ENCODE assay signal across 13 cellular contexts in the genomic region with DNA sequence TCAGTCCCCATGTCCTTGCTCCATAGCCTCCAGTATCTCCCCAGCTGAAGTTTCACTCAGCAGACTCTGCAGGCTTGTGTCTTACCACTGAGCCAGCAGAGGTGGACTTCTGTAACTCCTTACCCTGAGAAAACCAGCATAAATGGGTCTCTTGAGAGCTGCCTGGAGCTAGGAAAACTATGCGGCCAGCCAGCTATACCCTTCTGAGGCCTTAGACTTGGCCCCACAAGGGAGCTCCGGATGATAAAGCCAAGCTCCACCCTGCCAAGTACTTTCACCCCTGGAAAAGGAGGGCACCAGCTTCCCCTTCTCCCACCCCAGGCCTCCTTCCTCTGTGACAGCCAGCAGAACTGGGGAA. TPM values are rescaled to one million over a fixed set of nuclear protein-coding genes. Genes with fewer than 3 reads are reported as not detected.
DNase-seq lines count a peak whose midpoint lies in the region; ATAC-seq and TF ChIP-seq lines count a peak whose summit lies in the region.
"Had no signal": no experiment of that assay in that cellular context is flagged by ENCODE, and none has a peak within 500 bp of the region (broad histone marks: within the 10 kb centered on the region; RNA-seq: fewer than 3 reads in every experiment).

No MANE protein-coding gene starts in this region.

- H3K27ac Mint-ChIP-seq in CD4-positive, CD25-positive, alpha-beta regulatory T cell: peak overlapping the region; percentile 84 to 96 (median 96)

- WGBS in trophoblast cell (ENCODE audit: extremely low coverage, insufficient coverage, insufficient read length): no CpG with 5 or more reads among the region's 2 CpGs

- no peak overlapping the region for H2BK12ac ChIP-seq in trophoblast cell (ENCODE audit: low read length)

- H2AK5ac ChIP-seq in trophoblast cell (ENCODE audit: low read length): no peak overlapping the region

- no peak overlapping the region for H2BK120ac ChIP-seq in trophoblast cell (ENCODE audit: insufficient read depth, low read length, poor library complexity)

- H3K14ac ChIP-seq in trophoblast cell (ENCODE audit: low read length): no peak overlapping the region

- H3K4me3 Mint-ChIP-seq in CD4-positive, CD25-positive, alpha-beta regulatory T cell: peak overlapping the region in 2 of 4 donors; percentile 40 to 62

- no peaks in the 10 kb centered on the region for H3K79me1 ChIP-seq in trophoblast cell (ENCODE audit: low read length)

- no peak overlapping the region for H4K91ac ChIP-seq in trophoblast cell (ENCODE audit: low read depth, low read length)

- H3K9me3 ChIP-seq in CD4-positive, CD25-positive, alpha-beta regulatory T cell (ENCODE audit: control insufficient read depth in 2 of 2, low read length in 2 of 2): no peaks in the 10 kb centered on the region
- no peaks in the 10 kb centered on the region for H3K9me3 ChIP-seq in MM.1S (replicated peaks; ENCODE audit: insufficient read depth, low read length)
- no peaks in the 10 kb centered on the region for H3K9me3 ChIP-seq in duodenal mucosa (ENCODE audit: control insufficient read depth in 1 of 2, low read length in 2 of 2)
- H3K9me3 ChIP-seq in trophoblast cell (ENCODE audit: insufficient read depth, low read depth, low read length): peaks cover 2% of the 10 kb centered on the region
- H3K9me3 ChIP-seq: MG63 had no signal

- TF ChIP-seq CTCF in MM.1S (IDR thresholded peaks at IDR 0.05; ENCODE audit: low read length): no peak
- TF ChIP-seq CTCF in GM20000 (IDR thresholded peaks at IDR 0.05; ENCODE audit: extremely low read depth, missing control alignments): no peak

- 0 out of 2 replicates have a peak overlapping the region, but pooled peaks have one; percentile 1 for H3K4me2 ChIP-seq in MM.1S (ENCODE audit: low read depth, low read length)
- H3K4me2 ChIP-seq in trophoblast cell (ENCODE audit: low read length): no peak overlapping the region

- H3K4me1 Mint-ChIP-seq in CD4-positive, CD25-positive, alpha-beta regulatory T cell: peaks cover 17 to 90% (median 66%) of the 10 kb centered on the region in 4 donors

- peaks cover 21% of the 10 kb centered on the region for H3K27me3 Mint-ChIP-seq in CD4-positive, CD25-positive, alpha-beta regulatory T cell

- DNase-seq in CD4-positive, CD25-positive, alpha-beta regulatory T cell: no peak
- DNase-seq in MM.1S: no peak
- DNase-seq in trophoblast cell: peak; percentile 40 to 51
- no peak for DNase-seq in kidney tubule cell (ENCODE audit: low spot score)
- DNase-seq in GM20000 (ENCODE audit: low spot score): no peak
- DNase-seq: central memory CD4-positive, alpha-beta T cell; MG63; NCI-H446 treated with DMSO at 0.1 percent for 48 hours; stimulated activated CD8-positive, alpha-beta memory T cell treated with anti-CD3 and anti-CD28 coated beads, Interleukin-4, amount 100 ng/mL, for 48 hours; T1000 had no signal

- H3K36me3 Mint-ChIP-seq in CD4-positive, CD25-positive, alpha-beta regulatory T cell: peaks cover 8% of the 10 kb centered on the region

- H3K79me2 ChIP-seq in MM.1S (ENCODE audit: low read length) (peaks cover 18% of the 10 kb centered on the region), trophoblast cell (ENCODE audit: control insufficient read depth, insufficient read depth, low read length, poor library complexity) (no peaks in the 10 kb centered on the region)

- H3K23ac ChIP-seq in trophoblast cell (ENCODE audit: low read length): no peak overlapping the region

- H3K36me3 ChIP-seq in CD4-positive, CD25-positive, alpha-beta regulatory T cell (ENCODE audit: control insufficient read depth, insufficient read depth, low read length): peaks cover 17% of the 10 kb centered on the region
- H3K36me3 ChIP-seq in MM.1S (replicated peaks; ENCODE audit: insufficient read depth, low read length) (peaks cover 4% of the 10 kb centered on the region), duodenal mucosa (ENCODE audit: control insufficient read depth in 1 of 2, insufficient read depth in 2 of 2, low read length in 2 of 2) (peaks cover 6 to 19% of the 10 kb centered on the region in 2 donors), trophoblast cell (ENCODE audit: control insufficient read depth in 1 of 2, insufficient read depth in 2 of 2, low read length in 2 of 2) (peaks cover 1 to 5% of the 10 kb centered on the region in 2 experiments)

- no peaks in the 10 kb centered on the region for H3K9me2 ChIP-seq in MM.1S (replicated peaks; ENCODE audit: insufficient read depth, low read length)

- no peak overlapping the region for H2AFZ ChIP-seq in MM.1S (ENCODE audit: low read length)
- no peak overlapping the region for H2AFZ ChIP-seq in trophoblast cell (ENCODE audit: insufficient read depth, low read length, poor library complexity)

- H3K4me1 ChIP-seq in CD4-positive, CD25-positive, alpha-beta regulatory T cell (ENCODE audit: control insufficient read depth, insufficient read depth, low read length, poor library complexity, severe bottlenecking): peaks cover 67% of the 10 kb centered on the region
- H3K4me1 ChIP-seq in MM.1S (ENCODE audit: low read length): peaks cover 55% of the 10 kb centered on the region
- H3K4me1 ChIP-seq in duodenal mucosa (ENCODE audit: control insufficient read depth in 1 of 2, insufficient read depth in 2 of 2, low read length in 2 of 2): peaks cover 64 to 73% of the 10 kb centered on the region in 2 donors
- H3K4me1 ChIP-seq in trophoblast cell (ENCODE audit: control insufficient read depth in 1 of 2, insufficient read depth in 2 of 2, low read length in 2 of 2): peaks cover 13 to 17% of the 10 kb centered on the region in 2 experiments

- H3K27me3 ChIP-seq in CD4-positive, CD25-positive, alpha-beta regulatory T cell (ENCODE audit: control insufficient read depth, insufficient read depth, low read length): no peaks in the 10 kb centered on the region
- H3K27me3 ChIP-seq in MM.1S (replicated peaks; ENCODE audit: insufficient read depth, low read length) (no peaks in the 10 kb centered on the region), duodenal mucosa (ENCODE audit: control insufficient read depth in 1 of 2, insufficient read depth in 2 of 2, low read length in 2 of 2) (no peaks in the 10 kb centered on the region), trophoblast cell (ENCODE audit: insufficient read depth, low read length) (no peaks in the 10 kb centered on the region)
- H3K27me3 ChIP-seq: MG63 had no signal

- no peaks in the 10 kb centered on the region for H3K9me3 Mint-ChIP-seq in CD4-positive, CD25-positive, alpha-beta regulatory T cell

- peaks cover 55% of the 10 kb centered on the region for H3F3A ChIP-seq in MM.1S (ENCODE audit: insufficient read depth, low read length)

- H3K18ac ChIP-seq in trophoblast cell (ENCODE audit: low read length): no peak overlapping the region

- H3K9ac ChIP-seq in MM.1S (ENCODE audit: low read length): no peak overlapping the region
- H3K9ac ChIP-seq in duodenal mucosa (ENCODE audit: low read depth in 1 of 2, low read length in 2 of 2): peak overlapping the region; percentile 12 to 63
- H3K9ac ChIP-seq in trophoblast cell (ENCODE audit: low read length): no peak overlapping the region

- peak in 1 of 2 donors; percentile 4 for ATAC-seq in CD4-positive, CD25-positive, alpha-beta regulatory T cell (ENCODE audit: low read depth in 2 of 2)
- ATAC-seq in HG03521 (IDR thresholded peaks at IDR 0.05; ENCODE audit: unreplicated experiment) (no peak), GM19452 (IDR thresholded peaks at IDR 0.05; ENCODE audit: unreplicated experiment) (no peak)

- H4K20me1 ChIP-seq in MM.1S (ENCODE audit: insufficient read depth, low read length): no peaks in the 10 kb centered on the region

- no peak overlapping the region for H4K8ac ChIP-seq in trophoblast cell (ENCODE audit: low read depth, low read length)

- H3K27ac ChIP-seq in CD4-positive, CD25-positive, alpha-beta regulatory T cell (ENCODE audit: insufficient read depth, low read length, poor library complexity, severe bottlenecking): peak overlapping the region; percentile 59
- H3K27ac ChIP-seq in MM.1S (ENCODE audit: low read length) (peak overlapping the region; percentile 60; the same call in 1 of the 2 replicates), duodenal mucosa (ENCODE audit: low read depth, low read length) (peak overlapping the region; percentile 22), trophoblast cell (ENCODE audit: low read depth, low read length) (no peak overlapping the region)

- no peak overlapping the region for H3K4me3 ChIP-seq in CD4-positive, CD25-positive, alpha-beta regulatory T cell (ENCODE audit: low read depth, low read length)
- H3K4me3 ChIP-seq in MM.1S (ENCODE audit: low read length): no peak overlapping the region
- H3K4me3 ChIP-seq in duodenal mucosa (ENCODE audit: low read depth in 1 of 2, low read length in 2 of 2): no peak overlapping the region
- no peak overlapping the region for H3K4me3 ChIP-seq in trophoblast cell (ENCODE audit: low read depth, low read length)
- H3K4me3 ChIP-seq: MG63 had no signal

- H4K12ac ChIP-seq in trophoblast cell (ENCODE audit: low read depth, low read length): no peak overlapping the region

- H2BK5ac ChIP-seq in trophoblast cell (ENCODE audit: low read depth, low read length, poor library complexity): no peak overlapping the region

- H3K4ac ChIP-seq in trophoblast cell (ENCODE audit: low read depth, low read length): no peak overlapping the region

RNA-seq across cellular contexts. Expression of gene IRF1, which starts 12.1 kb away (rescaled TPM):
- 924 TPM for total RNA-seq in CD4-positive, CD25-positive, alpha-beta regulatory T cell
- 100 to 1,000 TPM; 160 to 202 (median 190) TPM for polyA plus RNA-seq in CD4-positive, CD25-positive, alpha-beta regulatory T cell
- 2.7 and 3.3 TPM in 2 replicates for polyA plus RNA-seq in trophoblast cell (2013)

Comparison
In these comparisons a context has a peak if more than half of its experiments do, and no peak if none do; other contexts are left out.
1. DNase-seq: peak in trophoblast cell (2 of 2); none in CD4-positive, CD25-positive, alpha-beta regulatory T cell (0 of 3), MM.1S (single experiment), kidney tubule cell (single experiment) and GM20000 (single experiment).
2. H3K9ac ChIP-seq: peak in duodenal mucosa (2 of 2); none in MM.1S (single experiment) and trophoblast cell (single experiment).